In the genomic region with DNA sequence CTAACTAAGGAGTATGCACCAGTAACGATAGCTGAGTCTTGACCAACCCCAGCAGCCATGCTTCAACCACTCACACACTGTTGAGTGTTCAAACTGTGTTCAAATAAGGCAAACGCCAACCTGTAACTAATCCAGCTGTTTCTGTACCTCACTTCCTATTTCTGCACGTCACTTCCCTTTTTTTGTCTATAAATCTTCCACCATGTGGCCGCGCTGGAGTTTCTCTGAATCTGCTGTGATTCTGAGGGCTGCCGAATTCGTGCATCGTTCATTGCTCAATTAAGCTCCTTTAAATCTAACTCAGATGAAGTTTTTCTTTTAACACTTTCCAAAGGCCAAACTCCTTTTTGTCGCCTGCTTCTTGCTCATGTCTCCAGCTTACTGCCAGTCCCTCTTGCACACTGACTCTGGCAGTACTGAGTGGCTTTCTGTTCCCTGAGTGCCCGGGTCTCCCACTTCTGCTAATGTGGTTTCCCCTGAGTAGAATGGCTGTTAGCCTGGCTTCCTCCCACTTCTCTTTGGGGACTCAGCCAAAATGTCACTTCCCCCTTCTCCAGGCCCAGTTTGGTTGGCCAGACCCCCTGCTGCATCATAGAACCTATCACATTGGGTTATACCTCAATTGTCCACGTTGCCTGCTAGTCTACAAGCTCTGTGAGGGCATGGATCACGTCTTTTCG, we compare ENCODE assay signal across 1 cellular context.
TF ChIP-seq lines count a peak whose summit lies in the region.

No MANE protein-coding gene starts in this region.

TF ChIP-seq in K562, 482 proteins besides CTCF, POLR2A, EP300 and RAD21 (continued from another document):
- TF ChIP-seq, protein P1, sequence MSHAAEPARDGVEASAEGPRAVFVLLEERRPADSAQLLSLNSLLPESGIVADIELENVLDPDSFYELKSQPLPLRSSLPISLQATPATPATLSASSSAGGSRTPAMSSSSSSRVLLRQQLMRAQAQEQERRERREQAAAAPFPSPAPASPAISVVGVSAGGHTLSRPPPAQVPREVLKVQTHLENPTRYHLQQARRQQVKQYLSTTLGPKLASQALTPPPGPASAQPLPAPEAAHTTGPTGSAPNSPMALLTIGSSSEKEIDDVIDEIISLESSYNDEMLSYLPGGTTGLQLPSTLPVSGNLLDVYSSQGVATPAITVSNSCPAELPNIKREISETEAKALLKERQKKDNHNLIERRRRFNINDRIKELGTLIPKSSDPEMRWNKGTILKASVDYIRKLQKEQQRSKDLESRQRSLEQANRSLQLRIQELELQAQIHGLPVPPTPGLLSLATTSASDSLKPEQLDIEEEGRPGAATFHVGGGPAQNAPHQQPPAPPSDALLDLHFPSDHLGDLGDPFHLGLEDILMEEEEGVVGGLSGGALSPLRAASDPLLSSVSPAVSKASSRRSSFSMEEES (CRISPR knock-in tag; IDR thresholded peaks at IDR 0.05), result no peak
- TF ChIP-seq, protein P2, sequence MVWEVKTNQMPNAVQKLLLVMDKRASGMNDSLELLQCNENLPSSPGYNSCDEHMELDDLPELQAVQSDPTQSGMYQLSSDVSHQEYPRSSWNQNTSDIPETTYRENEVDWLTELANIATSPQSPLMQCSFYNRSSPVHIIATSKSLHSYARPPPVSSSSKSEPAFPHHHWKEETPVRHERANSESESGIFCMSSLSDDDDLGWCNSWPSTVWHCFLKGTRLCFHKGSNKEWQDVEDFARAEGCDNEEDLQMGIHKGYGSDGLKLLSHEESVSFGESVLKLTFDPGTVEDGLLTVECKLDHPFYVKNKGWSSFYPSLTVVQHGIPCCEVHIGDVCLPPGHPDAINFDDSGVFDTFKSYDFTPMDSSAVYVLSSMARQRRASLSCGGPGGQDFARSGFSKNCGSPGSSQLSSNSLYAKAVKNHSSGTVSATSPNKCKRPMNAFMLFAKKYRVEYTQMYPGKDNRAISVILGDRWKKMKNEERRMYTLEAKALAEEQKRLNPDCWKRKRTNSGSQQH (CRISPR knock-in tag; IDR thresholded peaks at IDR 0.05), result no peak
- peak; percentile 68 for TF ChIP-seq GABPA (tag; conservative IDR thresholded peaks at IDR 0.05; ENCODE audit: low read depth)
- no peak for TF ChIP-seq RFX1 (IDR thresholded peaks at IDR 0.05)
- TF ChIP-seq CTBP1 (IDR thresholded peaks at IDR 0.05; ENCODE audit: borderline replicate concordance), result no peak
- no peak for TF ChIP-seq ZNF75A (CRISPR knock-in tag; IDR thresholded peaks at IDR 0.05)
- no peak for TF ChIP-seq C11orf30 (IDR thresholded peaks at IDR 0.05; ENCODE audit: low read depth)
- TF ChIP-seq, protein P3, sequence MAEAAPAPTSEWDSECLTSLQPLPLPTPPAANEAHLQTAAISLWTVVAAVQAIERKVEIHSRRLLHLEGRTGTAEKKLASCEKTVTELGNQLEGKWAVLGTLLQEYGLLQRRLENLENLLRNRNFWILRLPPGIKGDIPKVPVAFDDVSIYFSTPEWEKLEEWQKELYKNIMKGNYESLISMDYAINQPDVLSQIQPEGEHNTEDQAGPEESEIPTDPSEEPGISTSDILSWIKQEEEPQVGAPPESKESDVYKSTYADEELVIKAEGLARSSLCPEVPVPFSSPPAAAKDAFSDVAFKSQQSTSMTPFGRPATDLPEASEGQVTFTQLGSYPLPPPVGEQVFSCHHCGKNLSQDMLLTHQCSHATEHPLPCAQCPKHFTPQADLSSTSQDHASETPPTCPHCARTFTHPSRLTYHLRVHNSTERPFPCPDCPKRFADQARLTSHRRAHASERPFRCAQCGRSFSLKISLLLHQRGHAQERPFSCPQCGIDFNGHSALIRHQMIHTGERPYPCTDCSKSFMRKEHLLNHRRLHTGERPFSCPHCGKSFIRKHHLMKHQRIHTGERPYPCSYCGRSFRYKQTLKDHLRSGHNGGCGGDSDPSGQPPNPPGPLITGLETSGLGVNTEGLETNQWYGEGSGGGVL (CRISPR knock-in tag; IDR thresholded peaks at IDR 0.05), result no peak
- no peak for TF ChIP-seq KDM4B (IDR thresholded peaks at IDR 0.05; ENCODE audit: borderline replicate concordance in 2 of 2, low read depth in 1 of 2)
- TF ChIP-seq, protein P4, sequence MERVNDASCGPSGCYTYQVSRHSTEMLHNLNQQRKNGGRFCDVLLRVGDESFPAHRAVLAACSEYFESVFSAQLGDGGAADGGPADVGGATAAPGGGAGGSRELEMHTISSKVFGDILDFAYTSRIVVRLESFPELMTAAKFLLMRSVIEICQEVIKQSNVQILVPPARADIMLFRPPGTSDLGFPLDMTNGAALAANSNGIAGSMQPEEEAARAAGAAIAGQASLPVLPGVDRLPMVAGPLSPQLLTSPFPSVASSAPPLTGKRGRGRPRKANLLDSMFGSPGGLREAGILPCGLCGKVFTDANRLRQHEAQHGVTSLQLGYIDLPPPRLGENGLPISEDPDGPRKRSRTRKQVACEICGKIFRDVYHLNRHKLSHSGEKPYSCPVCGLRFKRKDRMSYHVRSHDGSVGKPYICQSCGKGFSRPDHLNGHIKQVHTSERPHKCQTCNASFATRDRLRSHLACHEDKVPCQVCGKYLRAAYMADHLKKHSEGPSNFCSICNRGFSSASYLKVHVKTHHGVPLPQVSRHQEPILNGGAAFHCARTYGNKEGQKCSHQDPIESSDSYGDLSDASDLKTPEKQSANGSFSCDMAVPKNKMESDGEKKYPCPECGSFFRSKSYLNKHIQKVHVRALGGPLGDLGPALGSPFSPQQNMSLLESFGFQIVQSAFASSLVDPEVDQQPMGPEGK (CRISPR knock-in tag; IDR thresholded peaks at IDR 0.05; ENCODE audit: borderline replicate concordance), result no peak
- TF ChIP-seq CSDE1 (IDR thresholded peaks at IDR 0.05), result no peak
- TF ChIP-seq ASH1L (IDR thresholded peaks at IDR 0.05; ENCODE audit: borderline replicate concordance, low read depth, partially characterized antibody), result no peak
- TF ChIP-seq CHD1 (IDR thresholded peaks at IDR 0.05; ENCODE audit: low read length), result no peak
